8 cellular contexts compared by ENCODE assay signal in genomic region chr14:64506751-64507150, GRCh38. TPM values are rescaled to one million over a fixed set of nuclear protein-coding genes. Genes with fewer than 3 reads are reported as not detected.
A peak's percentile ranks its signal among the peaks of the same experiment; 100 is the strongest.
DNase-seq lines count a peak whose midpoint lies in the region; ATAC-seq and TF ChIP-seq lines count a peak whose summit lies in the region.

No MANE protein-coding gene starts in this region.

- TF ChIP-seq CTCF in adrenal gland (IDR thresholded peaks at IDR 0.05) = no peak
- TF ChIP-seq CTCF in vagina (IDR thresholded peaks at IDR 0.05) = no peak

- H3K4me3 ChIP-seq in adrenal gland (peak overlapping the region in 1 of 4 donors; percentile 89), vagina (peak overlapping the region; percentile 68 to 90)

- H3K36me3 ChIP-seq in adrenal gland (replicated peaks in 1 of 2) (no peaks in the 10 kb centered on the region), vagina (no peaks in the 10 kb centered on the region)

- intact Hi-C loops in adrenal gland (cut with DNase I) (no loop called here), vagina (cut with DNase I) (no loop called here)

- H3K4me1 ChIP-seq in adrenal gland (replicated peaks in 1 of 2) = peaks cover 24 to 67% of the 10 kb centered on the region in 2 donors
- H3K4me1 ChIP-seq in vagina = peaks cover 72% of the 10 kb centered on the region

- H3K27me3 Mint-ChIP-seq in stimulated activated naive CD8-positive, alpha-beta T cell treated with anti-CD3 and anti-CD28 coated beads, Interleukin-15, Interleukin-2, amounts not matched to agents 100 ng/mL and 50 ng/mL, for 24 hours = no peaks in the 10 kb centered on the region
- no peaks in the 10 kb centered on the region for H3K27me3 Mint-ChIP-seq in memory B cell

- peaks cover 31% of the 10 kb centered on the region for H3K36me3 Mint-ChIP-seq in stimulated activated naive CD8-positive, alpha-beta T cell treated with anti-CD3 and anti-CD28 coated beads, Interleukin-15, Interleukin-2, amounts not matched to agents 100 ng/mL and 50 ng/mL, for 24 hours (ENCODE audit: low read depth)
- peaks cover 2% of the 10 kb centered on the region for H3K36me3 Mint-ChIP-seq in memory B cell

- peak overlapping the region; percentile 98 for H3K4me3 Mint-ChIP-seq in stimulated activated naive CD8-positive, alpha-beta T cell treated with anti-CD3 and anti-CD28 coated beads, Interleukin-15, Interleukin-2, amounts not matched to agents 100 ng/mL and 50 ng/mL, for 24 hours
- H3K4me3 Mint-ChIP-seq in memory B cell = peak overlapping the region; percentile 91

- DNase-seq in stimulated activated naive CD8-positive, alpha-beta T cell treated with anti-CD3 and anti-CD28 coated beads, Interleukin-15, Interleukin-2, amounts not matched to agents 100 U/mL and 50 U/mL, for 24 hours = no peak
- DNase-seq in adrenal gland (peak in 1 of 7 donors; percentile 21), memory B cell (ENCODE audit: low spot score in 2 of 2) (no peak), vagina (ENCODE audit: extremely low spot score in 2 of 2) (no peak), NCI-H2081 treated with DMSO at 0.1 percent for 48 hours (lab: John Stamatoyannopoulos, UW) (no peak), NCI-H146 (lab: John Stamatoyannopoulos, UW) (no peak)

- no peaks in the 10 kb centered on the region for H3K9me3 ChIP-seq in adrenal gland (replicated peaks in 1 of 3)
- H3K9me3 ChIP-seq in vagina = no peaks in the 10 kb centered on the region

- H3K27me3 ChIP-seq in adrenal gland (no peaks in the 10 kb centered on the region), vagina (no peaks in the 10 kb centered on the region)

- peaks cover 76% of the 10 kb centered on the region for H3K4me1 Mint-ChIP-seq in stimulated activated naive CD8-positive, alpha-beta T cell treated with anti-CD3 and anti-CD28 coated beads, Interleukin-15, Interleukin-2, amounts not matched to agents 100 ng/mL and 50 ng/mL, for 24 hours (ENCODE audit: low read depth)
- H3K4me1 Mint-ChIP-seq in memory B cell = peaks cover 61% of the 10 kb centered on the region

- peak overlapping the region in 4 of 5 donors; percentile 33 to 99 (median 65) for H3K27ac ChIP-seq in adrenal gland
- peak overlapping the region; percentile 51 for H3K27ac ChIP-seq in vagina

- peak overlapping the region; percentile 95 for H3K27ac Mint-ChIP-seq in stimulated activated naive CD8-positive, alpha-beta T cell treated with anti-CD3 and anti-CD28 coated beads, Interleukin-15, Interleukin-2, amounts not matched to agents 100 ng/mL and 50 ng/mL, for 24 hours
- peak overlapping the region; percentile 100 for H3K27ac Mint-ChIP-seq in memory B cell

- ATAC-seq in stimulated activated naive CD8-positive, alpha-beta T cell treated with anti-CD3 and anti-CD28 coated beads, Interleukin-15, Interleukin-2, amounts not matched to agents 100 U/mL and 50 U/mL, for 24 hours = no peak
- ATAC-seq in memory B cell (ENCODE audit: low read depth) (no peak), GM21360 (IDR thresholded peaks at IDR 0.05; ENCODE audit: unreplicated experiment) (no peak)

- WGBS in adrenal gland, 4 donors = 19 to 25% (median 25%) methylated on average over 3 of the region's 3 CpGs

- no peaks in the 10 kb centered on the region for H3K9me3 Mint-ChIP-seq in stimulated activated naive CD8-positive, alpha-beta T cell treated with anti-CD3 and anti-CD28 coated beads, Interleukin-15, Interleukin-2, amounts not matched to agents 100 ng/mL and 50 ng/mL, for 24 hours
- no peaks in the 10 kb centered on the region for H3K9me3 Mint-ChIP-seq in memory B cell

- TF ChIP-seq POLR2A in adrenal gland (IDR thresholded peaks at IDR 0.05) (no peak), vagina (IDR thresholded peaks at IDR 0.05) (no peak)

RNA-seq across cellular contexts. Expression of gene ZBTB1, which starts 2.2 kb away (rescaled TPM):
- total RNA-seq in adrenal gland = 10 to 100 TPM; 19.8 to 37.2 (median 30.9) TPM
- polyA plus RNA-seq in adrenal gland = 10 to 100 TPM; 15.1 to 25.9 (median 19.4) TPM
- 48.9 TPM for total RNA-seq in vagina

RNA-seq across cellular contexts. Expression of gene ZBTB25, which starts 3.1 kb away (rescaled TPM):
- total RNA-seq in adrenal gland (10 to 100 TPM in 6 of 8 donors, 1 to 10 TPM in 2; 4.4 to 17.2 (median 13.0) TPM), vagina (11.3 TPM)
- 10 to 100 TPM in 1 of 3 donors, 1 to 10 TPM in 2; 5.7 to 11.6 (median 9.5) TPM for polyA plus RNA-seq in adrenal gland

RNA-seq across cellular contexts. Expression of gene HSPA2, which starts 33.8 kb away (rescaled TPM):
- 10 to 100 TPM in 5 of 8 donors, 1 to 10 TPM in 3; 5.2 to 74.6 (median 16.6) TPM for total RNA-seq in adrenal gland
- 1 to 10 TPM; 3.4 to 7.2 (median 5.1) TPM for polyA plus RNA-seq in adrenal gland
- total RNA-seq in vagina = 47.4 TPM

RNA-seq across cellular contexts. Expression of gene AKAP5, which starts 41.5 kb away (rescaled TPM):
- total RNA-seq in adrenal gland = under 1 TPM; 0.06 to 0.74 (median 0.26) TPM
- polyA plus RNA-seq in adrenal gland = under 1 TPM; 0.10 to 0.38 (median 0.16) TPM
- total RNA-seq in vagina = 0.49 TPM

RNA-seq across cellular contexts. Expression of gene PPP1R36, which starts 43.0 kb away (rescaled TPM):
- total RNA-seq in adrenal gland = 1 to 10 TPM in 3 of 8 donors, under 1 TPM in 5; 0.27 to 1.5 (median 0.78) TPM
- 1 to 10 TPM in 1 of 3 donors, under 1 TPM in 2; 0.67 to 2.2 (median 0.90) TPM for polyA plus RNA-seq in adrenal gland
- total RNA-seq in vagina = not detected
